In genomic region chr6:130993292-130993765, GRCh38 we compare ENCODE assay signal across 1 cellular context.
TF ChIP-seq lines count a peak whose summit lies in the region.

No MANE protein-coding gene starts in this region.

TF ChIP-seq in K562, 482 proteins besides CTCF, POLR2A, EP300 and RAD21 (continued from another document and continues in another):
- no peak for TF ChIP-seq BCLAF1 (IDR thresholded peaks at IDR 0.05; ENCODE audit: borderline replicate concordance in 1 of 2, control insufficient read depth in 1 of 2, low read depth in 2 of 2, low read length in 1 of 2)
- no peak for TF ChIP-seq NFE2L1 (tag; IDR thresholded peaks at IDR 0.05; ENCODE audit: borderline replicate concordance, low read depth)
- no peak for TF ChIP-seq ADNP (tag; IDR thresholded peaks at IDR 0.05)
- no peak for TF ChIP-seq TSC22D4 (tag; IDR thresholded peaks at IDR 0.05)
- TF ChIP-seq FOXJ3 (CRISPR knock-in tag; IDR thresholded peaks at IDR 0.05) = no peak
- TF ChIP-seq HMGN3 (IDR thresholded peaks at IDR 0.05; ENCODE audit: borderline replicate concordance, extremely low read depth, insufficient read length, low read depth, low read length) = no peak
- peak; percentile 49; the same call in 1 of the 2 replicates for TF ChIP-seq SMARCA4 (IDR thresholded peaks at IDR 0.05)
- TF ChIP-seq RB1 (IDR thresholded peaks at IDR 0.05; ENCODE audit: low read depth) = no peak
- TF ChIP-seq CC2D1A (IDR thresholded peaks at IDR 0.05) = 0 out of 2 replicates have a peak, but pooled peaks have one; percentile 44
- TF ChIP-seq DPF2 (IDR thresholded peaks at IDR 0.05) = peak; percentile 38
- no peak for TF ChIP-seq CBFB (CRISPR knock-in tag; IDR thresholded peaks at IDR 0.05)
- no peak for TF ChIP-seq ZNF24 (IDR thresholded peaks at IDR 0.05)
- no peak for TF ChIP-seq TFAM (CRISPR knock-in tag; conservative IDR thresholded peaks at IDR 0.05)
- TF ChIP-seq THAP12 (CRISPR knock-in tag; IDR thresholded peaks at IDR 0.05) = no peak
- TF ChIP-seq HBP1 (CRISPR knock-in tag; IDR thresholded peaks at IDR 0.05) = no peak
- TF ChIP-seq NCOR1 (IDR thresholded peaks at IDR 0.05) = peak; percentile 86
- TF ChIP-seq CREB3 (tag; conservative IDR thresholded peaks at IDR 0.05; ENCODE audit: low read depth) = no peak
- peak; percentile 88 for TF ChIP-seq GABPA (tag; conservative IDR thresholded peaks at IDR 0.05; ENCODE audit: low read depth)
- TF ChIP-seq KAT2B (IDR thresholded peaks at IDR 0.05; ENCODE audit: low read depth, low read length) = no peak
- peak; percentile 89 for TF ChIP-seq EP400 (IDR thresholded peaks at IDR 0.05)
- no peak for TF ChIP-seq SETDB1 (IDR thresholded peaks at IDR 0.05; ENCODE audit: low read length)
- no peak for TF ChIP-seq MBD1 (CRISPR knock-in tag; IDR thresholded peaks at IDR 0.05)
- peak; percentile 59 for TF ChIP-seq JUND (IDR thresholded peaks at IDR 0.05; ENCODE audit: borderline replicate concordance, low read depth, low read length)
- TF ChIP-seq JUND (tag; IDR thresholded peaks at IDR 0.05; ENCODE audit: borderline replicate concordance, low read depth, low read length) = peak; percentile 59; the same call in 1 of the 3 replicates
- TF ChIP-seq SIX5 (IDR thresholded peaks at IDR 0.05; ENCODE audit: borderline replicate concordance in 1 of 2, insufficient read depth in 1 of 2, low read depth in 1 of 2, low read length in 2 of 2) = no peak
- TF ChIP-seq GTF2E2 (tag; IDR thresholded peaks at IDR 0.05) = no peak
- TF ChIP-seq MCM2 (IDR thresholded peaks at IDR 0.05; ENCODE audit: low read depth) = no peak
- TF ChIP-seq BRD9 (IDR thresholded peaks at IDR 0.05; ENCODE audit: low read depth, partially characterized antibody) = peak; percentile 75
- TF ChIP-seq ZKSCAN3 (CRISPR knock-in tag; IDR thresholded peaks at IDR 0.05) = no peak
- no peak for TF ChIP-seq RBBP5 (IDR thresholded peaks at IDR 0.05; ENCODE audit: borderline replicate concordance, insufficient read depth, low read length, poor library complexity, severe bottlenecking)
- no peak for TF ChIP-seq ZNF609 (CRISPR knock-in tag; IDR thresholded peaks at IDR 0.05; ENCODE audit: borderline replicate concordance)
- peak; percentile 59 for TF ChIP-seq TCF3 (CRISPR knock-in tag; IDR thresholded peaks at IDR 0.05)
- TF ChIP-seq HINFP (tag; conservative IDR thresholded peaks at IDR 0.05; ENCODE audit: low read depth) = no peak
- TF ChIP-seq ZNF830 (CRISPR knock-in tag; IDR thresholded peaks at IDR 0.05) = no peak
- no peak for TF ChIP-seq ETS2 (tag; IDR thresholded peaks at IDR 0.05; ENCODE audit: borderline replicate concordance, poor library complexity, severe bottlenecking)
- TF ChIP-seq ZNF395 (CRISPR knock-in tag; IDR thresholded peaks at IDR 0.05) = peak; percentile 62; the same call in 1 of the 2 replicates
- no peak for TF ChIP-seq ZNF263 (CRISPR knock-in tag; IDR thresholded peaks at IDR 0.05; ENCODE audit: borderline replicate concordance)
